ENCODE assay signal across 8 cellular contexts in genomic region chrX:31036895-31037294, GRCh38. TPM values are rescaled to one million over a fixed set of nuclear protein-coding genes. Genes with fewer than 3 reads are reported as not detected.
A peak's percentile ranks its signal among the peaks of the same experiment; 100 is the strongest.
DNase-seq lines count a peak whose midpoint lies in the region; ATAC-seq lines count a peak whose summit lies in the region.

No MANE protein-coding gene starts in this region.

- H3K18ac ChIP-seq in trophoblast cell (ENCODE audit: low read length), result no peak overlapping the region

- no peaks in the 10 kb centered on the region for H3K36me3 ChIP-seq in SJSA1
- no peaks in the 10 kb centered on the region for H3K36me3 ChIP-seq in trophoblast cell (ENCODE audit: control insufficient read depth in 1 of 2, insufficient read depth in 2 of 2, low read length in 2 of 2)

- ATAC-seq in GM21360 (IDR thresholded peaks at IDR 0.05; ENCODE audit: unreplicated experiment) (peak; percentile 67), HG03520 (IDR thresholded peaks at IDR 0.05; ENCODE audit: unreplicated experiment) (peak; percentile 73)

- H3K23ac ChIP-seq in trophoblast cell (ENCODE audit: low read length), result no peak overlapping the region

- H2BK12ac ChIP-seq in trophoblast cell (ENCODE audit: low read length), result no peak overlapping the region

- H3K79me1 ChIP-seq in trophoblast cell (ENCODE audit: low read length), result no peaks in the 10 kb centered on the region

- H3K4me1 ChIP-seq in SJSA1 (replicated peaks) (no peaks in the 10 kb centered on the region), trophoblast cell (ENCODE audit: control insufficient read depth in 1 of 2, insufficient read depth in 2 of 2, low read length in 2 of 2) (no peaks in the 10 kb centered on the region)

- H3K4me3 ChIP-seq in SJSA1, result no peak overlapping the region
- H3K4me3 ChIP-seq in trophoblast cell (ENCODE audit: low read depth, low read length), result no peak overlapping the region

- no peak overlapping the region for H3K14ac ChIP-seq in trophoblast cell (ENCODE audit: low read length)

- no peak overlapping the region for H3K4me2 ChIP-seq in trophoblast cell (ENCODE audit: low read length)

- no peak overlapping the region for H4K91ac ChIP-seq in trophoblast cell (ENCODE audit: low read depth, low read length)

- no peak overlapping the region for H2BK5ac ChIP-seq in trophoblast cell (ENCODE audit: low read depth, low read length, poor library complexity)

- H3K9ac ChIP-seq in trophoblast cell (ENCODE audit: low read length), result no peak overlapping the region

- H4K12ac ChIP-seq in trophoblast cell (ENCODE audit: low read depth, low read length), result no peak overlapping the region

- H3K79me2 ChIP-seq in trophoblast cell (ENCODE audit: control insufficient read depth, insufficient read depth, low read length, poor library complexity), result no peaks in the 10 kb centered on the region

- no peaks in the 10 kb centered on the region for H3K27me3 ChIP-seq in SJSA1 (replicated peaks)
- no peaks in the 10 kb centered on the region for H3K27me3 ChIP-seq in trophoblast cell (ENCODE audit: insufficient read depth, low read length)

- WGBS in trophoblast cell (ENCODE audit: extremely low coverage, insufficient coverage, insufficient read length), result no CpG with 5 or more reads among the region's 3 CpGs

- no peak overlapping the region for H2AFZ ChIP-seq in trophoblast cell (ENCODE audit: insufficient read depth, low read length, poor library complexity)

- no peak overlapping the region for H3K4ac ChIP-seq in trophoblast cell (ENCODE audit: low read depth, low read length)

- DNase-seq in SIG-M5 treated with dmso at 0.1 percent for 504 hours (lab: John Stamatoyannopoulos, UW; ENCODE audit: unreplicated experiment) (peak; percentile 16), SIG-M5 (lab: John Stamatoyannopoulos, UW) (no peak), SJSA1 (ENCODE audit: low read depth in 1 of 2, low spot score in 2 of 2) (peak; percentile 0 to 40), fibroblast of the conjunctiva (ENCODE audit: low read depth) (peak; percentile 9), trophoblast cell (peak; percentile 17 to 62)
- DNase-seq in effector CD8-positive, alpha-beta T cell (lab: John Stamatoyannopoulos, UW), result no peak

- H3K27ac ChIP-seq in SJSA1 (no peak overlapping the region), trophoblast cell (ENCODE audit: low read depth, low read length) (no peak overlapping the region)

- H4K8ac ChIP-seq in trophoblast cell (ENCODE audit: low read depth, low read length), result no peak overlapping the region

- H2AK5ac ChIP-seq in trophoblast cell (ENCODE audit: low read length), result no peak overlapping the region

- H2BK120ac ChIP-seq in trophoblast cell (ENCODE audit: insufficient read depth, low read length, poor library complexity), result no peak overlapping the region

- no peaks in the 10 kb centered on the region for H3K9me3 ChIP-seq in SJSA1 (replicated peaks)
- H3K9me3 ChIP-seq in trophoblast cell (ENCODE audit: insufficient read depth, low read depth, low read length), result no peaks in the 10 kb centered on the region

RNA-seq across cellular contexts. Expression of gene FTHL17, which starts 34.9 kb away (rescaled TPM):
- total RNA-seq in SJSA1 (2014; rRNA removed; shearing (Covaris generic)), result not detected in 2 replicates
- polyA plus RNA-seq in trophoblast cell (2013), result not detected in 2 replicates

Comparison
In these comparisons a context has a peak if more than half of its experiments do, and no peak if none do; other contexts are left out.
1. DNase-seq: peak in SIG-M5 treated with dmso at 0.1 percent for 504 hours (single experiment), SJSA1 (2 of 2), fibroblast of the conjunctiva (single experiment) and trophoblast cell (2 of 2); none in SIG-M5 (single experiment) and effector CD8-positive, alpha-beta T cell (single experiment).